Comparison of ENCODE assay signal across 20 cellular contexts in genomic region chr10:30346135-30346534, GRCh38. TPM values are rescaled to one million over a fixed set of nuclear protein-coding genes. Genes with fewer than 3 reads are reported as not detected.
DNase-seq lines count a peak whose midpoint lies in the region; ATAC-seq, FAIRE-seq and TF ChIP-seq lines count a peak whose summit lies in the region.
"Had no signal": no experiment of that assay in that cellular context is flagged by ENCODE, and none has a peak within 500 bp of the region (broad histone marks: within the 10 kb centered on the region; RNA-seq: fewer than 3 reads in every experiment).

No MANE protein-coding gene starts in this region.

- DNase-seq in activated T-cell treated with anti-CD3 and anti-CD28 coated beads, Interleukin-2, amount 50 U/mL, for 4 hours = no peak
- DNase-seq in activated T-cell treated with anti-CD3 and anti-CD28 coated beads for 4 hours (no peak), K562 (ENCODE audit: extremely low read depth in 1 of 4, low spot score in 3 of 4) (peak in 1 of 4 experiments; percentile 11), neural crest cell (ENCODE audit: low read depth, low spot score) (no peak), H7 (no peak), HAP-1 (ENCODE audit: low spot score in 2 of 2) (no peak), NCI-H1930 (lab: John Stamatoyannopoulos, UW) (no peak)
- DNase-seq: activated CD4-positive, CD25-positive, alpha-beta regulatory T cell treated with anti-CD3 and anti-CD28 coated beads, Interleukin-2, amount 50 U/mL, for 72 hours; CD8-positive, alpha-beta memory T cell; dermis blood vessel endothelial cell; DMS79; foreskin fibroblast; Kasumi-1; NCI-H2171; spleen; stimulated activated CD4-positive, alpha-beta T cell treated with anti-CD3 and anti-CD28 coated beads, Interleukin-4, amount 100 ng/mL, for 4 hours; substantia nigra had no signal

- CTCF ChIA-PET in K562 (lab: Yijun Ruan, JAX; ENCODE audit: low intra/inter-chr PET ratio) = no interaction called here

- peaks cover 18% of the 10 kb centered on the region for H4K20me1 ChIP-seq in KMS-11 (ENCODE audit: insufficient read depth)
- H4K20me1 ChIP-seq in K562 (replicated peaks; ENCODE audit: control insufficient read depth, insufficient read depth, low read length) = peaks cover 17% of the 10 kb centered on the region

- H3K9ac ChIP-seq in KMS-11 (no peak overlapping the region), K562 (ENCODE audit: insufficient read depth in 1 of 2, low read depth in 2 of 2, low read length in 2 of 2) (peak overlapping the region in 1 of 2 experiments; percentile 95; a peak in 2 of 4 replicates)

- H3K27ac ChIP-seq in KMS-11 (no peak overlapping the region), K562 (ENCODE audit: extremely low read depth, low read depth, low read length) (peak overlapping the region; percentile 32; the same call in 1 of the 3 replicates)
- H3K27ac ChIP-seq: SJSA1, spleen had no signal

- peaks cover 52% of the 10 kb centered on the region for H3K4me1 Mint-ChIP-seq in activated T-cell treated with anti-CD3 and anti-CD28 coated beads, Interleukin-2, amount 50 U/mL, for 4 hours (ENCODE audit: low read depth)
- peaks cover 32% of the 10 kb centered on the region for H3K4me1 Mint-ChIP-seq in neural crest cell

- no peak overlapping the region for H2AFZ ChIP-seq in KMS-11 (ENCODE audit: low read depth)
- no peak overlapping the region for H2AFZ ChIP-seq in K562 (ENCODE audit: low read depth, low read length)

- WGBS in K562 (ENCODE audit: insufficient coverage, low coverage, missing lambda C conversion rate) = 5% methylated on average over 1 of the region's 1 CpG

- H3K27me3 ChIP-seq in KMS-11 (ENCODE audit: insufficient read depth, low read depth) (no peaks in the 10 kb centered on the region), K562 (ENCODE audit: control insufficient read depth in 2 of 2, insufficient read depth in 2 of 2, low read length in 2 of 2) (no peaks in the 10 kb centered on the region), H7 (ENCODE audit: control insufficient read depth, insufficient read depth, low read length) (no peaks in the 10 kb centered on the region), HAP-1 (ENCODE audit: low read depth) (no peaks in the 10 kb centered on the region)
- H3K27me3 ChIP-seq: SJSA1, spleen had no signal

- H3K9me3 ChIP-seq in K562 (replicated peaks; ENCODE audit: control insufficient read depth, insufficient read depth, low read depth, low read length) (no peaks in the 10 kb centered on the region), HAP-1 (no peaks in the 10 kb centered on the region)
- H3K9me3 ChIP-seq: SJSA1, spleen had no signal

- H3K4me1 ChIP-seq in KMS-11 (ENCODE audit: low read depth, poor library complexity, severe bottlenecking) = peaks cover 36% of the 10 kb centered on the region
- peaks cover 6 to 12% of the 10 kb centered on the region in 2 experiments; a peak in 2 of 5 replicates for H3K4me1 ChIP-seq in K562 (replicated peaks in 1 of 2; ENCODE audit: control insufficient read depth in 2 of 2, insufficient read depth in 2 of 2, low read length in 2 of 2)
- H3K4me1 ChIP-seq in HAP-1 = peaks cover 8% of the 10 kb centered on the region

- H3K4me2 ChIP-seq in KMS-11 (peak overlapping the region; percentile 70; the same call in 1 of the 2 replicates), K562 (ENCODE audit: insufficient read depth, low read length) (peak overlapping the region; percentile 95)

- no peak for ATAC-seq in activated T-cell treated with anti-CD3 and anti-CD28 coated beads, Interleukin-2, amount 50 U/mL, for 4 hours
- peak; percentile 9; the same call in 2 of the 3 replicates for ATAC-seq in K562

- FAIRE-seq in K562 (lab: Jason Lieb, UNC) = no peak

- H3K9me1 ChIP-seq in K562 (ENCODE audit: control insufficient read depth, insufficient read depth, low read length) = no peaks in the 10 kb centered on the region

- H3K36me3 ChIP-seq in KMS-11 (ENCODE audit: insufficient read depth) (peaks cover 2% of the 10 kb centered on the region; the same call in 1 of the 2 replicates), K562 (ENCODE audit: control insufficient read depth, insufficient read depth, low read length) (peaks cover 42% of the 10 kb centered on the region), H7 (replicated peaks; ENCODE audit: control insufficient read depth, insufficient read depth, low read length) (no peaks in the 10 kb centered on the region), HAP-1 (replicated peaks) (peaks cover 3% of the 10 kb centered on the region)

- TF ChIP-seq POLR2A in K562 (conservative IDR thresholded peaks at IDR 0.05) = no peak

- H3K27ac Mint-ChIP-seq in neural crest cell (ENCODE audit: unreplicated experiment) = no peak overlapping the region
- H3K27ac Mint-ChIP-seq: activated T-helper 2 cell treated with anti-CD3 and anti-CD28 coated beads, Interferon-gamma antibody, Interleukin-2, Interleukin-4, amounts not matched to agents 10 μg/mL and 5 μg/mL and 100 μg/mL, durations not matched to agents 14 hours and 24 hours and 36 hours had no signal

- no peak for TF ChIP-seq RAD21 in K562 (CRISPR knock-in tag; conservative IDR thresholded peaks at IDR 0.05 in 1 of 2, IDR thresholded peaks at IDR 0.05 in 1 of 2)

- H3K4me3 Mint-ChIP-seq in activated T-cell treated with anti-CD3 and anti-CD28 coated beads, Interleukin-2, amount 50 U/mL, for 4 hours = peak overlapping the region; percentile 90
- peak overlapping the region; percentile 84 for H3K4me3 Mint-ChIP-seq in neural crest cell

- in situ Hi-C loops in K562 (cut with MboI) (no loop called here), HAP-1 (cut with MboI; ENCODE audit: low sequenced_read_pairs) (no loop called here)

- no peak for TF ChIP-seq EP300 in K562 (IDR thresholded peaks at IDR 0.05; ENCODE audit: low read length)

- POLR2A ChIA-PET in K562 (lab: Yijun Ruan, JAX) = interaction anchor here (0.6 to 0.9 kb wide), 2 partner anchors 91 to 165 kb away, joined by 3 read pairs; no protein-coding TSS in a partner anchor

- TF ChIP-seq CTCF in KMS-11 (conservative IDR thresholded peaks at IDR 0.05; ENCODE audit: low read depth, low read length) (no peak), K562 (IDR thresholded peaks at IDR 0.05 in 2 of 3, conservative IDR thresholded peaks at IDR 0.05 in 1 of 3; ENCODE audit: insufficient read depth in 2 of 3, low read depth in 1 of 3, low read length in 3 of 3) (no peak), neural crest cell (conservative IDR thresholded peaks at IDR 0.05) (no peak)

- no TSS peak for BruUV-seq in K562 (replicated peaks; lab: Mats Ljungman, UMichigan)

- H3K27me3 Mint-ChIP-seq in activated T-cell treated with anti-CD3 and anti-CD28 coated beads, Interleukin-2, amount 50 U/mL, for 4 hours (ENCODE audit: low read depth) = no peaks in the 10 kb centered on the region
- H3K27me3 Mint-ChIP-seq in neural crest cell (ENCODE audit: low read depth) = no peaks in the 10 kb centered on the region

- H3K4me3 ChIP-seq in KMS-11 (IDR thresholded peaks at IDR 0.05; ENCODE audit: insufficient read depth, low read depth, low read length) = no peak overlapping the region
- H3K4me3 ChIP-seq in K562 = peak overlapping the region; percentile 83
- no peak overlapping the region for H3K4me3 ChIP-seq in H7 (ENCODE audit: insufficient read depth, low read depth, low read length)
- no peak overlapping the region for H3K4me3 ChIP-seq in HAP-1
- H3K4me3 ChIP-seq: SJSA1 had no signal

- intact Hi-C loops in K562 (cut with micrococcal nuclease) = no loop called here

- H3K36me3 Mint-ChIP-seq in activated T-cell treated with anti-CD3 and anti-CD28 coated beads, Interleukin-2, amount 50 U/mL, for 4 hours (ENCODE audit: insufficient read depth) = peaks cover 20% of the 10 kb centered on the region
- H3K36me3 Mint-ChIP-seq in neural crest cell (ENCODE audit: low read depth) = no peaks in the 10 kb centered on the region

- H3K79me2 ChIP-seq in KMS-11 (ENCODE audit: insufficient read depth, low read depth) (peaks cover 79% of the 10 kb centered on the region), K562 (ENCODE audit: control insufficient read depth, insufficient read depth, low read length) (peaks cover 80% of the 10 kb centered on the region)

- no peaks in the 10 kb centered on the region for H3K9me3 Mint-ChIP-seq in activated T-cell treated with anti-CD3 and anti-CD28 coated beads, Interleukin-2, amount 50 U/mL, for 4 hours
- H3K9me3 Mint-ChIP-seq in neural crest cell = no peaks in the 10 kb centered on the region
- H3K9me3 Mint-ChIP-seq: activated T-helper 2 cell treated with anti-CD3 and anti-CD28 coated beads, Interferon-gamma antibody, Interleukin-2, Interleukin-4, amounts not matched to agents 10 μg/mL and 5 μg/mL and 100 μg/mL, durations not matched to agents 14 hours and 24 hours and 36 hours; CD8-positive, alpha-beta memory T cell had no signal

TF ChIP-seq in K562, 482 proteins besides CTCF, POLR2A, EP300 and RAD21 (continues in another document):
- TF ChIP-seq TAL1 (IDR thresholded peaks at IDR 0.05) (peak; percentile 63), USF1 (CRISPR knock-in tag; IDR thresholded peaks at IDR 0.05) (no peak)

RNA-seq across cellular contexts. Expression of gene MTPAP, which starts 2.9 kb away (rescaled TPM):
- total RNA-seq in activated T-cell treated with anti-CD3 and anti-CD28 coated beads, Interleukin-2, amount 50 U/mL, for 4 hours = 10 to 100 TPM; 47.6 to 49.3 (median 48.4) TPM
- total RNA-seq in K562 (2011; cell fraction: chromatin; rRNA removed; ENCODE audit: low replicate concordance) = 36.5 and 101 TPM in 2 replicates
- 15.0 and 17.2 TPM in 2 replicates for total RNA-seq in K562 (2011; cell fraction: nucleolus; rRNA removed)
- 32.3 and 33.9 TPM in 2 replicates for total RNA-seq in K562 (2011; cell fraction: nucleoplasm; rRNA removed)
- 11.8 and 12.0 TPM in 2 replicates for total RNA-seq in K562 (2014; rRNA removed)
- total RNA-seq in K562 (2014; rRNA removed; fragmentation: Illumina TruSeq; extraction: Trizol) = 31.6 and 36.4 TPM in 2 replicates
- total RNA-seq in K562 (2015; rRNA removed; fragmentation: Illumina TruSeq; extraction: Trizol) = 20.6 and 22.6 TPM in 2 replicates
- total RNA-seq in K562 (2021) = 36.9 and 37.8 TPM in 2 replicates
- polyA plus RNA-seq in K562 (2011; rRNA removed) = 20.0 and 21.8 TPM in 2 replicates
- polyA plus RNA-seq in K562 (2011; cell fraction: cytosol; rRNA removed) = 4.1 and 7.3 TPM in 2 replicates
- 10.9 and 17.6 TPM in 2 replicates for polyA plus RNA-seq in K562 (2011; cell fraction: nucleus; rRNA removed)
- 12.8 and 16.3 TPM in 2 replicates for polyA plus RNA-seq in K562 (2012)
- polyA plus RNA-seq in K562 (2014; fragmentation: Illumina TruSeq; extraction: Trizol) = 26.9 and 28.9 TPM in 2 replicates
- polyA plus RNA-seq in K562 (2014; fragmentation: Nextera tagmentation; extraction: Ambion mirVana) = 10 to 100 TPM; 48.0 to 67.6 TPM
- polyA plus RNA-seq in K562 (2014; rRNA removed) = 15.1 and 16.2 TPM in 2 replicates
- 19.8 and 28.5 TPM in 2 replicates for polyA minus RNA-seq in K562 (2011; rRNA and poly(A)+ RNA removed)
- 6.2 and 11.0 TPM in 2 replicates for polyA minus RNA-seq in K562 (2011; cell fraction: cytosol; rRNA and poly(A)+ RNA removed)
- polyA minus RNA-seq in K562 (2011; cell fraction: nucleus; rRNA and poly(A)+ RNA removed) = 5.7 and 19.2 TPM in 2 replicates
- 30.9 and 36.0 TPM in 2 replicates for total RNA-seq in neural crest cell
- 25.1 and 27.1 TPM in 2 replicates for total RNA-seq in H7 (2014; rRNA removed; shearing (Covaris generic))
